ENCODE assay signal across 16 cellular contexts in the genomic region with DNA sequence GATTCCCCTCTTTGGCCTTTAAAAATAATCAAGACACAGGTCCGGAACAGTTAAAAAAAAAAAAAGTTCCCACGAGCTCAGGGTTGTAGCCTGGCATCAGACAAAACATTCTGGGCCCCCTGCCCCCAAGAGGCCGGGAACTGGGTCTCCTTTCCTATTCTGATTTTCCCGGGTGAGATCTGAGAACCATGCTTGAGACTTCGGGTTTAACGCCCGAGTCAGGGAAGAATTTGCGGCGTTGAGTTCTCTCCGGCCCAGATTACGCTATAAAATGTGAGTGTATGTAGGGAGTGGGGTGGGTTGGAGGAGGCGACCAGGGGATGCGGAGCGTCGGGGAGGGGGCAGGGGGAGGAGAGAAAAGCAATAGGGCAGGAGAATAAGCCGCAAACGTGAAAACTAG. TPM values are rescaled to one million over a fixed set of nuclear protein-coding genes. Genes with fewer than 3 reads are reported as not detected.
DNase-seq lines count a peak whose midpoint lies in the region; TF ChIP-seq lines count a peak whose summit lies in the region.
"Had no signal": no experiment of that assay in that cellular context is flagged by ENCODE, and none has a peak within 500 bp of the region (broad histone marks: within the 10 kb centered on the region; RNA-seq: fewer than 3 reads in every experiment).

No MANE protein-coding gene starts in this region.

- H3K4me3 ChIP-seq in foreskin fibroblast (ENCODE audit: low read depth in 1 of 2, low read length in 2 of 2): peak overlapping the region; percentile 37 to 50
- peak overlapping the region; percentile 88 for H3K4me3 ChIP-seq in skeletal muscle satellite cell (ENCODE audit: low read length)
- H3K4me3 ChIP-seq: SK-N-MC had no signal

- CTCF ChIA-PET in activated CD4-positive, alpha-beta T cell treated with anti-CD3 and anti-CD28 coated beads, Interleukin-2, amount 10 ng/mL, durations not matched to agents 7 days and 5 days (lab: Charles Lee): interaction anchor here (0.6 kb wide), 1 partner anchor 17 kb away, joined by 3 read pairs; no protein-coding TSS in a partner anchor
- CTCF ChIA-PET in activated CD4-positive, alpha-beta memory T cell treated with anti-CD3 and anti-CD28 coated beads, Interleukin-2, amount 10 ng/mL, durations not matched to agents 7 days and 5 days (lab: Charles Lee): interaction anchor here (1.5 kb wide), 1 partner anchor 50 kb away, joined by 3 read pairs; no protein-coding TSS in a partner anchor

- peak overlapping the region; percentile 92 for H3K4me2 ChIP-seq in skeletal muscle satellite cell (ENCODE audit: low read length)

- TF ChIP-seq CTCF in foreskin fibroblast (IDR thresholded peaks at IDR 0.05; ENCODE audit: low read depth, low read length): no peak

- peaks cover 4% of the 10 kb centered on the region for H3K9me3 Mint-ChIP-seq in activated CD4-positive, alpha-beta T cell treated with anti-CD3 and anti-CD28 coated beads, Interleukin-2, amount 10 ng/mL, durations not matched to agents 7 days and 5 days
- peaks cover 11% of the 10 kb centered on the region for H3K9me3 Mint-ChIP-seq in activated CD4-positive, alpha-beta memory T cell treated with anti-CD3 and anti-CD28 coated beads, Interleukin-2, amount 10 ng/mL, durations not matched to agents 7 days and 5 days

- peaks cover 19% of the 10 kb centered on the region for H3K4me1 Mint-ChIP-seq in activated CD4-positive, alpha-beta T cell treated with anti-CD3 and anti-CD28 coated beads, Interleukin-2, amount 10 ng/mL, durations not matched to agents 7 days and 5 days
- peaks cover 23% of the 10 kb centered on the region for H3K4me1 Mint-ChIP-seq in activated CD4-positive, alpha-beta memory T cell treated with anti-CD3 and anti-CD28 coated beads, Interleukin-2, amount 10 ng/mL, durations not matched to agents 7 days and 5 days

- peaks cover 69% of the 10 kb centered on the region for H3K27me3 Mint-ChIP-seq in activated CD4-positive, alpha-beta T cell treated with anti-CD3 and anti-CD28 coated beads, Interleukin-2, amount 10 ng/mL, durations not matched to agents 7 days and 5 days
- H3K27me3 Mint-ChIP-seq in activated CD4-positive, alpha-beta memory T cell treated with anti-CD3 and anti-CD28 coated beads, Interleukin-2, amount 10 ng/mL, durations not matched to agents 7 days and 5 days: peaks cover 76% of the 10 kb centered on the region

- no peaks in the 10 kb centered on the region for H3K9me3 ChIP-seq in skeletal muscle satellite cell (replicated peaks; ENCODE audit: low read length)

- H3K9ac ChIP-seq in skeletal muscle satellite cell (ENCODE audit: low read depth, low read length): peak overlapping the region; percentile 90

- H3K36me3 Mint-ChIP-seq in activated CD4-positive, alpha-beta T cell treated with anti-CD3 and anti-CD28 coated beads, Interleukin-2, amount 10 ng/mL, durations not matched to agents 7 days and 5 days (ENCODE audit: low read depth): peaks cover 18% of the 10 kb centered on the region
- H3K36me3 Mint-ChIP-seq in activated CD4-positive, alpha-beta memory T cell treated with anti-CD3 and anti-CD28 coated beads, Interleukin-2, amount 10 ng/mL, durations not matched to agents 7 days and 5 days (ENCODE audit: low read depth): peaks cover 37% of the 10 kb centered on the region

- peaks cover 8% of the 10 kb centered on the region for H3K4me1 ChIP-seq in skeletal muscle satellite cell (ENCODE audit: control insufficient read depth, insufficient read depth, low read length)

- DNase-seq in activated CD4-positive, alpha-beta T cell treated with anti-CD3 and anti-CD28 coated beads, Interleukin-2, amount 10 ng/mL, durations not matched to agents 7 days and 5 days: no peak
- DNase-seq in activated CD4-positive, alpha-beta T cell treated with anti-CD3 and anti-CD28 coated beads for 1 hour: no peak
- DNase-seq in activated CD4-positive, alpha-beta memory T cell treated with anti-CD3 and anti-CD28 coated beads, Interleukin-2, amount 10 ng/mL, durations not matched to agents 7 days and 5 days: no peak
- DNase-seq in foreskin fibroblast (no peak), anterior cingulate cortex (lab: John Stamatoyannopoulos, UW) (no peak), GM19238 (ENCODE audit: insufficient read length, low spot score) (no peak)
- no peak for DNase-seq in stimulated activated CD4-positive, alpha-beta T cell treated with anti-CD3 and anti-CD28 coated beads, Interleukin-15, amount 100 ng/mL, for 24 hours
- DNase-seq: activated CD4-positive, alpha-beta T cell treated with anti-CD3 and anti-CD28 coated beads, Interleukin-2, amount 50 U/mL, for 48 hours; amygdala; hypothalamus; NCI-H2081; NK-92 treated with Interleukin-12 subunit alpha and Interleukin-12 subunit beta, amount 100 ng/mL, for 24 hours; trophoblast cell had no signal

- peak overlapping the region; percentile 70 for H3K27ac Mint-ChIP-seq in activated CD4-positive, alpha-beta T cell treated with anti-CD3 and anti-CD28 coated beads, Interleukin-2, amount 10 ng/mL, durations not matched to agents 7 days and 5 days
- peak overlapping the region; percentile 59 for H3K27ac Mint-ChIP-seq in activated CD4-positive, alpha-beta memory T cell treated with anti-CD3 and anti-CD28 coated beads, Interleukin-2, amount 10 ng/mL, durations not matched to agents 7 days and 5 days

- peaks cover 18% of the 10 kb centered on the region for H3K36me3 ChIP-seq in skeletal muscle satellite cell (ENCODE audit: insufficient read depth, low read length)

- POLR2A ChIA-PET in activated CD4-positive, alpha-beta T cell treated with anti-CD3 and anti-CD28 coated beads, Interleukin-2, amount 10 ng/mL, durations not matched to agents 7 days and 5 days (lab: Charles Lee): no interaction called here
- POLR2A ChIA-PET in activated CD4-positive, alpha-beta memory T cell treated with anti-CD3 and anti-CD28 coated beads, Interleukin-2, amount 10 ng/mL, durations not matched to agents 7 days and 5 days (lab: Charles Lee): no interaction called here

- H3K27me3 ChIP-seq in skeletal muscle satellite cell (ENCODE audit: control insufficient read depth, insufficient read depth, low read length): no peaks in the 10 kb centered on the region

- H3K4me3 Mint-ChIP-seq in activated CD4-positive, alpha-beta T cell treated with anti-CD3 and anti-CD28 coated beads, Interleukin-2, amount 10 ng/mL, durations not matched to agents 7 days and 5 days: peak overlapping the region; percentile 35
- peak overlapping the region; percentile 40 for H3K4me3 Mint-ChIP-seq in activated CD4-positive, alpha-beta memory T cell treated with anti-CD3 and anti-CD28 coated beads, Interleukin-2, amount 10 ng/mL, durations not matched to agents 7 days and 5 days

RNA-seq across cellular contexts. Expression of gene ZIC1, which starts 2.6 kb away (rescaled TPM):
- not detected for total RNA-seq in activated CD4-positive, alpha-beta T cell treated with anti-CD3 and anti-CD28 coated beads, Interleukin-2, amount 10 ng/mL, durations not matched to agents 7 days and 5 days
- total RNA-seq in activated CD4-positive, alpha-beta memory T cell treated with anti-CD3 and anti-CD28 coated beads, Interleukin-2, amount 10 ng/mL, durations not matched to agents 7 days and 5 days: not detected
- total RNA-seq in skeletal muscle satellite cell (2012; rRNA removed): under 0.01 and 1.1 TPM in 2 replicates
- total RNA-seq: lung microvascular endothelial cell had no signal

RNA-seq across cellular contexts. Expression of gene ZIC4, which starts 5.4 kb away (rescaled TPM):
- total RNA-seq in activated CD4-positive, alpha-beta T cell treated with anti-CD3 and anti-CD28 coated beads, Interleukin-2, amount 10 ng/mL, durations not matched to agents 7 days and 5 days: not detected
- not detected for total RNA-seq in activated CD4-positive, alpha-beta memory T cell treated with anti-CD3 and anti-CD28 coated beads, Interleukin-2, amount 10 ng/mL, durations not matched to agents 7 days and 5 days
- total RNA-seq in skeletal muscle satellite cell (2012; rRNA removed): 0.44 TPM in 1 of 2 replicates, not detected in the other
- total RNA-seq: lung microvascular endothelial cell had no signal
